In the genomic region with DNA sequence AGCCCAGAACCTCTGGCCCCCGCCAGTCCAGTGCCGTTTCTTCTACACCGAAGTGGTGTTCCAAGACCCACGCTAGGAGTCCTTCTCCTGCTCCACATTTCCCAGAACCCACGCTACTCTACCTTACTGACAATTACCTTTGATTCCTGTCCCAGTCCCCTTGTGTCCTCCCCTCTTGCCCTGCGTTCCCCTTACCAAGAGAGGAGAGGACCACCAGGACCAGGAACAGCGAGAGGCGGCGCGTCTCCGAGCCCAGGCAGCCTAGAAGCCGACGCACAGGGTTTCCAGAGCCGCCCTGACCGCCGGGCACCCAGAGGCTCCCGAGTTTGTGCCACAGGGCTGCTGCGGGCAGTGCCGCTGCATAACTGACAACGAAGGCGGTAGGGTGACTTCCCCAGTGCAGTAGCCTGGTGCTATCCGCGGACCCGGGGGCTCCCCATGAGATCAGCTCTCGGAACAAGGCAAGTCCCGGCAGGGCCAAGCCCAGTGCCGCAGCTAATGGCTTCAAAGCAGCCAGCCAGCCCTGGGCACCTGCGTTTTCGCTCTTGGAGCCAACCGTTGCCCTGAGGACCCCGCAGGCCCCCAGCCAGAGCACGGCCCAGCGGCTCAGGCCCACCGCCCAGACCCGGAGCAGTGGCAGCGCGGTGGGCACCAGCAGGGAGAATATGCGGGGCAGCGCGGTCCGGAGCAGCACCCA, we compare ENCODE assay signal across 1 cellular context.
TF ChIP-seq lines count a peak whose summit lies in the region.

No MANE protein-coding gene starts in this region.

TF ChIP-seq in GM12878, 131 proteins besides CTCF, POLR2A, EP300 and RAD21:
- TF ChIP-seq CREM (IDR thresholded peaks at IDR 0.05; ENCODE audit: low read depth) (0 out of 2 replicates have a peak, but pooled peaks have one; percentile 10), JUND (IDR thresholded peaks at IDR 0.05; ENCODE audit: low read depth, low read length) (0 out of 2 replicates have a peak, but pooled peaks have one; percentile 46), ZNF207 (IDR thresholded peaks at IDR 0.05; ENCODE audit: borderline replicate concordance) (0 out of 2 replicates have a peak, but pooled peaks have one; percentile 12), MEF2A (IDR thresholded peaks at IDR 0.05; ENCODE audit: insufficient read depth, low read depth, low read length) (no peak), LARP7 (IDR thresholded peaks at IDR 0.05) (peak; percentile 73), ESRRA (IDR thresholded peaks at IDR 0.05; ENCODE audit: low read length) (no peak), DPF2 (IDR thresholded peaks at IDR 0.05) (peak; percentile 66; the same call in 1 of the 2 replicates), HDGF (IDR thresholded peaks at IDR 0.05) (peak; percentile 12; the same call in 1 of the 2 replicates), SMARCA5 (IDR thresholded peaks at IDR 0.05) (0 out of 2 replicates have a peak, but pooled peaks have one; percentile 39), NR2C1 (IDR thresholded peaks at IDR 0.05) (no peak), MEF2B (IDR thresholded peaks at IDR 0.05; ENCODE audit: partially characterized antibody, poor library complexity, severe bottlenecking) (no peak), BACH1 (IDR thresholded peaks at IDR 0.05; ENCODE audit: borderline replicate concordance) (0 out of 2 replicates have a peak, but pooled peaks have one; percentile 26), KLF5 (IDR thresholded peaks at IDR 0.05; ENCODE audit: partially characterized antibody) (peak; percentile 62), YY1 (IDR thresholded peaks at IDR 0.05; ENCODE audit: low read depth, low read length) (0 out of 2 replicates have a peak, but pooled peaks have one; percentile 23), POU2F2 (IDR thresholded peaks at IDR 0.05; ENCODE audit: borderline replicate concordance, low read depth, low read length) (peak; percentile 23; the same call in 1 of the 3 replicates), ZNF217 (IDR thresholded peaks at IDR 0.05) (no peak)
- TF ChIP-seq, protein P1, sequence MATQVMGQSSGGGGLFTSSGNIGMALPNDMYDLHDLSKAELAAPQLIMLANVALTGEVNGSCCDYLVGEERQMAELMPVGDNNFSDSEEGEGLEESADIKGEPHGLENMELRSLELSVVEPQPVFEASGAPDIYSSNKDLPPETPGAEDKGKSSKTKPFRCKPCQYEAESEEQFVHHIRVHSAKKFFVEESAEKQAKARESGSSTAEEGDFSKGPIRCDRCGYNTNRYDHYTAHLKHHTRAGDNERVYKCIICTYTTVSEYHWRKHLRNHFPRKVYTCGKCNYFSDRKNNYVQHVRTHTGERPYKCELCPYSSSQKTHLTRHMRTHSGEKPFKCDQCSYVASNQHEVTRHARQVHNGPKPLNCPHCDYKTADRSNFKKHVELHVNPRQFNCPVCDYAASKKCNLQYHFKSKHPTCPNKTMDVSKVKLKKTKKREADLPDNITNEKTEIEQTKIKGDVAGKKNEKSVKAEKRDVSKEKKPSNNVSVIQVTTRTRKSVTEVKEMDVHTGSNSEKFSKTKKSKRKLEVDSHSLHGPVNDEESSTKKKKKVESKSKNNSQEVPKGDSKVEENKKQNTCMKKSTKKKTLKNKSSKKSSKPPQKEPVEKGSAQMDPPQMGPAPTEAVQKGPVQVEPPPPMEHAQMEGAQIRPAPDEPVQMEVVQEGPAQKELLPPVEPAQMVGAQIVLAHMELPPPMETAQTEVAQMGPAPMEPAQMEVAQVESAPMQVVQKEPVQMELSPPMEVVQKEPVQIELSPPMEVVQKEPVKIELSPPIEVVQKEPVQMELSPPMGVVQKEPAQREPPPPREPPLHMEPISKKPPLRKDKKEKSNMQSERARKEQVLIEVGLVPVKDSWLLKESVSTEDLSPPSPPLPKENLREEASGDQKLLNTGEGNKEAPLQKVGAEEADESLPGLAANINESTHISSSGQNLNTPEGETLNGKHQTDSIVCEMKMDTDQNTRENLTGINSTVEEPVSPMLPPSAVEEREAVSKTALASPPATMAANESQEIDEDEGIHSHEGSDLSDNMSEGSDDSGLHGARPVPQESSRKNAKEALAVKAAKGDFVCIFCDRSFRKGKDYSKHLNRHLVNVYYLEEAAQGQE (IDR thresholded peaks at IDR 0.05; ENCODE audit: low read depth, low read length), result 0 out of 2 replicates have a peak, but pooled peaks have one; percentile 20
- TF ChIP-seq, protein P2, sequence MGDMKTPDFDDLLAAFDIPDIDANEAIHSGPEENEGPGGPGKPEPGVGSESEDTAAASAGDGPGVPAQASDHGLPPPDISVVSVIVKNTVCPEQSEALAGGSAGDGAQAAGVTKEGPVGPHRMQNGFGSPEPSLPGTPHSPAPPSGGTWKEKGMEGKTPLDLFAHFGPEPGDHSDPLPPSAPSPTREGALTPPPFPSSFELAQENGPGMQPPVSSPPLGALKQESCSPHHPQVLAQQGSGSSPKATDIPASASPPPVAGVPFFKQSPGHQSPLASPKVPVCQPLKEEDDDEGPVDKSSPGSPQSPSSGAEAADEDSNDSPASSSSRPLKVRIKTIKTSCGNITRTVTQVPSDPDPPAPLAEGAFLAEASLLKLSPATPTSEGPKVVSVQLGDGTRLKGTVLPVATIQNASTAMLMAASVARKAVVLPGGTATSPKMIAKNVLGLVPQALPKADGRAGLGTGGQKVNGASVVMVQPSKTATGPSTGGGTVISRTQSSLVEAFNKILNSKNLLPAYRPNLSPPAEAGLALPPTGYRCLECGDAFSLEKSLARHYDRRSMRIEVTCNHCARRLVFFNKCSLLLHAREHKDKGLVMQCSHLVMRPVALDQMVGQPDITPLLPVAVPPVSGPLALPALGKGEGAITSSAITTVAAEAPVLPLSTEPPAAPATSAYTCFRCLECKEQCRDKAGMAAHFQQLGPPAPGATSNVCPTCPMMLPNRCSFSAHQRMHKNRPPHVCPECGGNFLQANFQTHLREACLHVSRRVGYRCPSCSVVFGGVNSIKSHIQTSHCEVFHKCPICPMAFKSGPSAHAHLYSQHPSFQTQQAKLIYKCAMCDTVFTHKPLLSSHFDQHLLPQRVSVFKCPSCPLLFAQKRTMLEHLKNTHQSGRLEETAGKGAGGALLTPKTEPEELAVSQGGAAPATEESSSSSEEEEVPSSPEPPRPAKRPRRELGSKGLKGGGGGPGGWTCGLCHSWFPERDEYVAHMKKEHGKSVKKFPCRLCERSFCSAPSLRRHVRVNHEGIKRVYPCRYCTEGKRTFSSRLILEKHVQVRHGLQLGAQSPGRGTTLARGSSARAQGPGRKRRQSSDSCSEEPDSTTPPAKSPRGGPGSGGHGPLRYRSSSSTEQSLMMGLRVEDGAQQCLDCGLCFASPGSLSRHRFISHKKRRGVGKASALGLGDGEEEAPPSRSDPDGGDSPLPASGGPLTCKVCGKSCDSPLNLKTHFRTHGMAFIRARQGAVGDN (IDR thresholded peaks at IDR 0.05), result peak; percentile 46
- TF ChIP-seq, protein P3, sequence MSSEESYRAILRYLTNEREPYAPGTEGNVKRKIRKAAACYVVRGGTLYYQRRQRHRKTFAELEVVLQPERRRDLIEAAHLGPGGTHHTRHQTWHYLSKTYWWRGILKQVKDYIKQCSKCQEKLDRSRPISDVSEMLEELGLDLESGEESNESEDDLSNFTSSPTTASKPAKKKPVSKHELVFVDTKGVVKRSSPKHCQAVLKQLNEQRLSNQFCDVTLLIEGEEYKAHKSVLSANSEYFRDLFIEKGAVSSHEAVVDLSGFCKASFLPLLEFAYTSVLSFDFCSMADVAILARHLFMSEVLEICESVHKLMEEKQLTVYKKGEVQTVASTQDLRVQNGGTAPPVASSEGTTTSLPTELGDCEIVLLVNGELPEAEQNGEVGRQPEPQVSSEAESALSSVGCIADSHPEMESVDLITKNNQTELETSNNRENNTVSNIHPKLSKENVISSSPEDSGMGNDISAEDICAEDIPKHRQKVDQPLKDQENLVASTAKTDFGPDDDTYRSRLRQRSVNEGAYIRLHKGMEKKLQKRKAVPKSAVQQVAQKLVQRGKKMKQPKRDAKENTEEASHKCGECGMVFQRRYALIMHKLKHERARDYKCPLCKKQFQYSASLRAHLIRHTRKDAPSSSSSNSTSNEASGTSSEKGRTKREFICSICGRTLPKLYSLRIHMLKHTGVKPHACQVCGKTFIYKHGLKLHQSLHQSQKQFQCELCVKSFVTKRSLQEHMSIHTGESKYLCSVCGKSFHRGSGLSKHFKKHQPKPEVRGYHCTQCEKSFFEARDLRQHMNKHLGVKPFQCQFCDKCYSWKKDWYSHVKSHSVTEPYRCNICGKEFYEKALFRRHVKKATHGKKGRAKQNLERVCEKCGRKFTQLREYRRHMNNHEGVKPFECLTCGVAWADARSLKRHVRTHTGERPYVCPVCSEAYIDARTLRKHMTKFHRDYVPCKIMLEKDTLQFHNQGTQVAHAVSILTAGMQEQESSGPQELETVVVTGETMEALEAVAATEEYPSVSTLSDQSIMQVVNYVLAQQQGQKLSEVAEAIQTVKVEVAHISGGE (CRISPR knock-in tag; IDR thresholded peaks at IDR 0.05), result no peak
- TF ChIP-seq, protein P4, sequence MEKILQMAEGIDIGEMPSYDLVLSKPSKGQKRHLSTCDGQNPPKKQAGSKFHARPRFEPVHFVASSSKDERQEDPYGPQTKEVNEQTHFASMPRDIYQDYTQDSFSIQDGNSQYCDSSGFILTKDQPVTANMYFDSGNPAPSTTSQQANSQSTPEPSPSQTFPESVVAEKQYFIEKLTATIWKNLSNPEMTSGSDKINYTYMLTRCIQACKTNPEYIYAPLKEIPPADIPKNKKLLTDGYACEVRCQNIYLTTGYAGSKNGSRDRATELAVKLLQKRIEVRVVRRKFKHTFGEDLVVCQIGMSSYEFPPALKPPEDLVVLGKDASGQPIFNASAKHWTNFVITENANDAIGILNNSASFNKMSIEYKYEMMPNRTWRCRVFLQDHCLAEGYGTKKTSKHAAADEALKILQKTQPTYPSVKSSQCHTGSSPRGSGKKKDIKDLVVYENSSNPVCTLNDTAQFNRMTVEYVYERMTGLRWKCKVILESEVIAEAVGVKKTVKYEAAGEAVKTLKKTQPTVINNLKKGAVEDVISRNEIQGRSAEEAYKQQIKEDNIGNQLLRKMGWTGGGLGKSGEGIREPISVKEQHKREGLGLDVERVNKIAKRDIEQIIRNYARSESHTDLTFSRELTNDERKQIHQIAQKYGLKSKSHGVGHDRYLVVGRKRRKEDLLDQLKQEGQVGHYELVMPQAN (conservative IDR thresholded peaks at IDR 0.05), result peak; percentile 39; the same call in 1 of the 2 replicates
- TF ChIP-seq, protein P5, sequence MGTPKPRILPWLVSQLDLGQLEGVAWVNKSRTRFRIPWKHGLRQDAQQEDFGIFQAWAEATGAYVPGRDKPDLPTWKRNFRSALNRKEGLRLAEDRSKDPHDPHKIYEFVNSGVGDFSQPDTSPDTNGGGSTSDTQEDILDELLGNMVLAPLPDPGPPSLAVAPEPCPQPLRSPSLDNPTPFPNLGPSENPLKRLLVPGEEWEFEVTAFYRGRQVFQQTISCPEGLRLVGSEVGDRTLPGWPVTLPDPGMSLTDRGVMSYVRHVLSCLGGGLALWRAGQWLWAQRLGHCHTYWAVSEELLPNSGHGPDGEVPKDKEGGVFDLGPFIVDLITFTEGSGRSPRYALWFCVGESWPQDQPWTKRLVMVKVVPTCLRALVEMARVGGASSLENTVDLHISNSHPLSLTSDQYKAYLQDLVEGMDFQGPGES (IDR thresholded peaks at IDR 0.05), result no peak
TF ChIP-seq in GM12878: peak in this region for 14.
